Comparison of ENCODE assay signal across 1 cellular context in the genomic region with DNA sequence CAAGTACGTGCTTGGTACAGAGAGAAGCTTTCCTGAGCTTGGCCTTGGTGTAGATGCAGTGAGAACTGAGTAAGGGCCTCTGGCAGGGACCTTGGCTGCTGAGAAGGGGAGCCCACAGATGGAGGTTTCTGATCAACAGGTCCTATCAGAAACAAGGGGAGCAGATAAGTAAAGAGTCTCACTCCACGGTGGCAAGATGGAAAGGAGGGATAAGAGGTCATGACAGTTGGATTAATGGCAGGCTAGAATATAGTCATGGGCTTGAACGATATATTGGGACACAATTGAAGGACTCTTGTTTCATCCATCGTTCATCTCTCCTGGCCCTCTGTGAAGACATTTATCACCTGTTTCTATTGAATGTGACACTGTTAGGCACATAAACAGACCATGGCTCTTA.
TF ChIP-seq lines count a peak whose summit lies in the region.

No MANE protein-coding gene starts in this region.

TF ChIP-seq in SK-N-SH, 30 proteins besides CTCF, POLR2A, EP300 and RAD21 (continued from another document):
- TF ChIP-seq, protein P1, sequence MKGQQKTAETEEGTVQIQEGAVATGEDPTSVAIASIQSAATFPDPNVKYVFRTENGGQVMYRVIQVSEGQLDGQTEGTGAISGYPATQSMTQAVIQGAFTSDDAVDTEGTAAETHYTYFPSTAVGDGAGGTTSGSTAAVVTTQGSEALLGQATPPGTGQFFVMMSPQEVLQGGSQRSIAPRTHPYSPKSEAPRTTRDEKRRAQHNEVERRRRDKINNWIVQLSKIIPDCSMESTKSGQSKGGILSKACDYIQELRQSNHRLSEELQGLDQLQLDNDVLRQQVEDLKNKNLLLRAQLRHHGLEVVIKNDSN (IDR thresholded peaks at IDR 0.05; ENCODE audit: borderline replicate concordance, low read depth) = no peak
- no peak for TF ChIP-seq JUND (IDR thresholded peaks at IDR 0.05)
- TF ChIP-seq TEAD4 (IDR thresholded peaks at IDR 0.05; ENCODE audit: borderline replicate concordance, insufficient read depth) = no peak
- TF ChIP-seq RXRA (IDR thresholded peaks at IDR 0.05; ENCODE audit: borderline replicate concordance, low read depth) = no peak
